ENCODE assay signal across 25 cellular contexts in genomic region chr3:184694266-184694665, GRCh38. TPM values are rescaled to one million over a fixed set of nuclear protein-coding genes. Genes with fewer than 3 reads are reported as not detected.
DNase-seq lines count a peak whose midpoint lies in the region; ATAC-seq and TF ChIP-seq lines count a peak whose summit lies in the region.
"Had no signal": no experiment of that assay in that cellular context is flagged by ENCODE, and none has a peak within 500 bp of the region (broad histone marks: within the 10 kb centered on the region; RNA-seq: fewer than 3 reads in every experiment).

No MANE protein-coding gene starts in this region.

- H3K27ac Mint-ChIP-seq in glutamatergic neuron (ENCODE audit: unreplicated experiment) (peak overlapping the region; percentile 93), neural crest cell (ENCODE audit: unreplicated experiment) (peak overlapping the region; percentile 37)
- H3K27ac Mint-ChIP-seq: CD4-positive, alpha-beta T cell; GM23338; H9; IgD-negative memory B cell had no signal

- peaks cover 27% of the 10 kb centered on the region for H3K4me1 ChIP-seq in cardiac muscle cell (ENCODE audit: low read depth)

- TF ChIP-seq CTCF in cardiac muscle cell (IDR thresholded peaks at IDR 0.05; ENCODE audit: low read depth, low read length) (no peak), glutamatergic neuron (IDR thresholded peaks at IDR 0.05; ENCODE audit: partially characterized antibody, unreplicated experiment) (no peak), neural crest cell (conservative IDR thresholded peaks at IDR 0.05) (no peak)

- H3K27me3 Mint-ChIP-seq in glutamatergic neuron (ENCODE audit: unreplicated experiment), result peaks cover 22% of the 10 kb centered on the region
- H3K27me3 Mint-ChIP-seq in neural crest cell (ENCODE audit: low read depth), result peaks cover 5% of the 10 kb centered on the region
- H3K27me3 Mint-ChIP-seq: CD4-positive, alpha-beta T cell; IgD-negative memory B cell had no signal

- H3K4me3 ChIP-seq in cardiac muscle cell, result no peak overlapping the region
- H3K4me3 ChIP-seq: GM12878, GM23338, SJCRH30 had no signal

- H3K9me3 Mint-ChIP-seq in glutamatergic neuron (ENCODE audit: unreplicated experiment) (peaks cover 28% of the 10 kb centered on the region), neural crest cell (no peaks in the 10 kb centered on the region)
- H3K9me3 Mint-ChIP-seq: CD4-positive, alpha-beta T cell; GM23338; H9; IgD-negative memory B cell had no signal

- H3K4me1 Mint-ChIP-seq in glutamatergic neuron (ENCODE audit: low read depth, unreplicated experiment) (peaks cover 47% of the 10 kb centered on the region), neural crest cell (peaks cover 36% of the 10 kb centered on the region)

- intact Hi-C loops in Right ventricle myocardium inferior (cut with DNase I), result no loop called here

- H3K4me3 Mint-ChIP-seq in glutamatergic neuron (ENCODE audit: unreplicated experiment) (peak overlapping the region; percentile 18), neural crest cell (no peak overlapping the region)
- H3K4me3 Mint-ChIP-seq: CD4-positive, alpha-beta T cell; GM23338; IgD-negative memory B cell had no signal

- no peak for DNase-seq in cardiac muscle cell (ENCODE audit: low read depth in 1 of 2, low spot score in 1 of 2)
- DNase-seq in Right ventricle myocardium inferior (ENCODE audit: missing footprints), result no peak
- DNase-seq in glutamatergic neuron, result no peak
- DNase-seq in neural crest cell (ENCODE audit: low read depth, low spot score), result no peak
- DNase-seq in DMS53 treated with DMSO at 0.1 percent for 48 hours (lab: John Stamatoyannopoulos, UW; ENCODE audit: unreplicated experiment), result no peak
- DNase-seq in HUDEP-2 (lab: John Stamatoyannopoulos, UW; ENCODE audit: unreplicated experiment in 76 of 76), result no peak
- no peak for DNase-seq in dedifferentiated amniotic fluid mesenchymal stem cell (ENCODE audit: extremely low spot score)
- DNase-seq: 8988T; ACHN; CD4-positive, alpha-beta T cell; DMS53; H9; NCI-H1048; NCI-H1694; NCI-H2029 treated with DMSO at 0.1 percent for 48 hours; NCI-H446 treated with DMSO at 0.1 percent for 48 hours; NCI-H82; NK-92 treated with Interleukin-12 subunit alpha and Interleukin-12 subunit beta, amount 100 ng/mL, for 24 hours; PC-3; SJCRH30 had no signal

- H3K27me3 ChIP-seq in cardiac muscle cell, result no peaks in the 10 kb centered on the region
- H3K27me3 ChIP-seq: SJCRH30 had no signal

- H3K36me3 ChIP-seq in cardiac muscle cell, result no peaks in the 10 kb centered on the region
- H3K36me3 ChIP-seq: SJCRH30 had no signal

- H3K9me3 ChIP-seq in cardiac muscle cell (ENCODE audit: low read depth), result no peaks in the 10 kb centered on the region
- H3K9me3 ChIP-seq: SJCRH30 had no signal

- H3K36me3 Mint-ChIP-seq in glutamatergic neuron (ENCODE audit: unreplicated experiment) (no peaks in the 10 kb centered on the region), neural crest cell (ENCODE audit: low read depth) (peaks cover 3% of the 10 kb centered on the region)
- H3K36me3 Mint-ChIP-seq: IgD-negative memory B cell had no signal

- no peak for ATAC-seq in Right ventricle myocardium inferior
- ATAC-seq in HG03457 (IDR thresholded peaks at IDR 0.05; ENCODE audit: unreplicated experiment), result no peak
- ATAC-seq: GM12878, PC-3 had no signal

- peak overlapping the region; percentile 73 for H3K27ac ChIP-seq in cardiac muscle cell
- H3K27ac ChIP-seq: KMS-11, SJCRH30 had no signal

RNA-seq across cellular contexts. Expression of gene MAGEF1, which starts 17.6 kb away (rescaled TPM):
- total RNA-seq in cardiac muscle cell (200 and 255 TPM in 2 replicates), Right ventricle myocardium inferior (31.3 TPM), glutamatergic neuron (ENCODE audit: unreplicated experiment) (56.3 TPM), neural crest cell (76.3 and 80.3 TPM in 2 replicates)
- polyA plus RNA-seq in cardiac muscle cell, result 236 and 249 TPM in 2 replicates
